ENCODE assay signal across 8 cellular contexts in the genomic region with DNA sequence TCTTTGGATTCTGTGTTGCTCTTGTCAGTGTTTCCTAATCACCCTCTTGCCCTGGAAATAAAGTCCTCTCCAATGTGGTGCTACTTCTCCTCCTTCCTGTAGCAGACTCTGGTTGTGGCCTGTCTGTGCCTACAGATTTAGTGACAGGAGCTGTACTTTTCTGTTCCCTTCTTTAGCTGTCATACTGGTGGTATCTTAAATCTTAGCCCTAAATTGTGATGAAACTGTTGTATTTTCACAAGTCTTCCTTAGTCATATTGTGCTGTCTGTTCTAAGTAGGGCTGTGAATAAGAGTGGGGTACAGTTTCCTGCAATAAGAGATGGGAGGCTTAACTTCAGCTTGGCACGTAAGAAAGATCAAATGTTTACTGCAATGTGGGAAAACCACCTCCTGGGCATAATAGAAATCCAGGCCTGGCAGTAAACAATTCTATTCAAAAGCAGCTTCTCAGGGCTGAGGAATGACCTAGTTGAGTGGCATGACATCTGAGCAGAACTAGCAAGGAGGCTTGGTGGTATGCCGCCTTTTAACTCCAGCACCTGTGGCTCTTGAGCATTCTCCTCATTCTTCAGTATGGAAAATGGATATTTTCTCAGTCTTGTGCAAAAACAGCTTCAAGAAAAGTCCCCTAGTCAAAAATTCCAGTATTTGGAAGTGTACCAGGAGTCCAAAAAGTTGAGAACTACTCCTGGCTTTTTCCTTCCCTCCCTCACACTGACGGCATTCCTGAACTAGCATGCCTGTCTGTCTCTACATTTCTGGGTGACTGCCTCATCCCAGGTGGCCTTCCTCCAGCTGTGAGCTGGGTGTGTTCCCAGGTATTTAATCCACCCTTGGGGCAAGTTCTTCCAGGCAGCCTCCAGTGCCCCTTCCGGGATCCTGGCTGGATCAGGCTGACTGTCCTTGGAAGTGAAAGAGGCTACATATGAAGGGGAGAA. TPM values are rescaled to one million over a fixed set of nuclear protein-coding genes. Genes with fewer than 3 reads are reported as not detected.
DNase-seq lines count a peak whose midpoint lies in the region; ATAC-seq and TF ChIP-seq lines count a peak whose summit lies in the region.

No MANE protein-coding gene starts in this region.

- WGBS in SK-N-SH (ENCODE audit: low lambda C conversion rate), result 54% methylated on average over 4 of the region's 4 CpGs

- POLR2A ChIA-PET in SK-N-SH (lab: Yijun Ruan, JAX), result interaction anchor here (0.6 kb wide), 1 partner anchor 563 kb away, joined by 4 read pairs; no protein-coding TSS in a partner anchor

- H3K4me2 ChIP-seq in SK-N-SH (peak overlapping the region; percentile 70), parathyroid adenoma (ENCODE audit: low read length) (peak overlapping the region; percentile 42)

- H3K4me3 ChIP-seq in SK-N-SH (ENCODE audit: low read depth in 2 of 2, low read length in 1 of 2) (peak overlapping the region in 1 of 2 experiments; percentile 13; a peak in 1 of 4 replicates), fibroblast of mammary gland (ENCODE audit: control insufficient read depth, low read depth, low read length) (no peak overlapping the region), parathyroid adenoma (ENCODE audit: low read depth, low read length) (peak overlapping the region; percentile 3)

- TF ChIP-seq EP300 in SK-N-SH (IDR thresholded peaks at IDR 0.05; ENCODE audit: borderline replicate concordance in 1 of 2, low read depth in 1 of 2, low read length in 1 of 2), result no peak

- no peak for TF ChIP-seq RAD21 in SK-N-SH (IDR thresholded peaks at IDR 0.05; ENCODE audit: low read length)

- H4K20me1 ChIP-seq in SK-N-SH (ENCODE audit: insufficient read depth), result no peaks in the 10 kb centered on the region

- CTCF ChIA-PET in activated CD8-positive, alpha-beta memory T cell treated with anti-CD3 and anti-CD28 coated beads, Interleukin-2, amount 10 ng/mL, durations not matched to agents 7 days and 5 days (lab: Charles Lee), result interaction anchor here (0.7 kb wide), 1 partner anchor 1314 kb away, joined by 3 read pairs; no protein-coding TSS in a partner anchor
- CTCF ChIA-PET in SK-N-SH (lab: Yijun Ruan, JAX), result interaction anchor here (0.6 to 2.3 kb wide), 5 partner anchors 20 to 309 kb away, joined by 3 to 7 read pairs (median 3); a partner anchor contains a TSS

- peaks cover 33% of the 10 kb centered on the region for H3K4me1 Mint-ChIP-seq in activated CD8-positive, alpha-beta memory T cell treated with anti-CD3 and anti-CD28 coated beads, Interleukin-2, amount 10 ng/mL, durations not matched to agents 7 days and 5 days

- H3K9ac ChIP-seq in SK-N-SH (peak overlapping the region; percentile 80), parathyroid adenoma (no peak overlapping the region)

- H3K27me3 ChIP-seq in SK-N-SH (ENCODE audit: insufficient read depth), result no peaks in the 10 kb centered on the region
- H3K27me3 ChIP-seq in parathyroid adenoma (ENCODE audit: control insufficient read depth, insufficient read depth, low read length), result no peaks in the 10 kb centered on the region

- H3K4me3 Mint-ChIP-seq in activated CD8-positive, alpha-beta memory T cell treated with anti-CD3 and anti-CD28 coated beads, Interleukin-2, amount 10 ng/mL, durations not matched to agents 7 days and 5 days, result no peak overlapping the region

- H3K79me2 ChIP-seq in SK-N-SH (ENCODE audit: insufficient read depth) (peaks cover 65% of the 10 kb centered on the region), parathyroid adenoma (peaks cover 28% of the 10 kb centered on the region)

- no peaks in the 10 kb centered on the region for H3K27me3 Mint-ChIP-seq in activated CD8-positive, alpha-beta memory T cell treated with anti-CD3 and anti-CD28 coated beads, Interleukin-2, amount 10 ng/mL, durations not matched to agents 7 days and 5 days

- H3K4me1 ChIP-seq in SK-N-SH (ENCODE audit: control insufficient read depth in 1 of 2, insufficient read depth in 2 of 2, low read depth in 1 of 2, low read length in 1 of 2) (peaks cover 23 to 45% of the 10 kb centered on the region in 2 experiments), parathyroid adenoma (peaks cover 40% of the 10 kb centered on the region)

- H3F3A ChIP-seq in SK-N-SH (replicated peaks; ENCODE audit: insufficient read depth), result peaks cover 56% of the 10 kb centered on the region

- TF ChIP-seq CTCF in SK-N-SH (IDR thresholded peaks at IDR 0.05), result no peak
- no peak for TF ChIP-seq CTCF in fibroblast of mammary gland (conservative IDR thresholded peaks at IDR 0.05; ENCODE audit: control insufficient read depth, insufficient read depth, low read depth, low read length)
- no peak for TF ChIP-seq CTCF in parathyroid adenoma (IDR thresholded peaks at IDR 0.05)

- peak overlapping the region; percentile 25 for H3K27ac Mint-ChIP-seq in activated CD8-positive, alpha-beta memory T cell treated with anti-CD3 and anti-CD28 coated beads, Interleukin-2, amount 10 ng/mL, durations not matched to agents 7 days and 5 days

- no peaks in the 10 kb centered on the region for H3K9me3 Mint-ChIP-seq in activated CD8-positive, alpha-beta memory T cell treated with anti-CD3 and anti-CD28 coated beads, Interleukin-2, amount 10 ng/mL, durations not matched to agents 7 days and 5 days (ENCODE audit: low read depth)

- no peak for DNase-seq in activated CD8-positive, alpha-beta memory T cell treated with anti-CD3 and anti-CD28 coated beads, Interleukin-2, amount 10 ng/mL, durations not matched to agents 7 days and 5 days
- DNase-seq in activated CD8-positive, alpha-beta memory T cell treated with anti-CD3 and anti-CD28 coated beads, Interleukin-2, amount 50 U/mL, for 48 hours, result no peak
- DNase-seq in SK-N-SH (no peak), fibroblast of mammary gland (ENCODE audit: low read depth) (peak; percentile 74), NCI-H510A treated with DMSO at 0.1 percent for 48 hours (lab: John Stamatoyannopoulos, UW) (no peak), superior temporal gyrus (ENCODE audit: extremely low spot score) (no peak), COLO829 (ENCODE audit: low spot score) (no peak)

- H3K27ac ChIP-seq in SK-N-SH (ENCODE audit: low read depth in 2 of 2, low read length in 1 of 2), result peak overlapping the region; percentile 89 to 99
- H3K27ac ChIP-seq in parathyroid adenoma, result peak overlapping the region; percentile 79

- peaks cover 12% of the 10 kb centered on the region for H3K36me3 Mint-ChIP-seq in activated CD8-positive, alpha-beta memory T cell treated with anti-CD3 and anti-CD28 coated beads, Interleukin-2, amount 10 ng/mL, durations not matched to agents 7 days and 5 days

- peak; percentile 30 for ATAC-seq in activated CD8-positive, alpha-beta memory T cell treated with anti-CD3 and anti-CD28 coated beads, Interleukin-2, amount 10 ng/mL, durations not matched to agents 7 days and 5 days

- H2AFZ ChIP-seq in SK-N-SH (ENCODE audit: low read depth), result no peak overlapping the region
- no peak overlapping the region for H2AFZ ChIP-seq in parathyroid adenoma

- H3K36me3 ChIP-seq in SK-N-SH (replicated peaks in 1 of 2; ENCODE audit: control insufficient read depth in 1 of 2, insufficient read depth in 2 of 2, low read length in 1 of 2) (no peaks in the 10 kb centered on the region), parathyroid adenoma (ENCODE audit: control insufficient read depth, insufficient read depth, low read length) (no peaks in the 10 kb centered on the region)

- no peaks in the 10 kb centered on the region for H3K9me3 ChIP-seq in SK-N-SH
- no peaks in the 10 kb centered on the region for H3K9me3 ChIP-seq in parathyroid adenoma (ENCODE audit: control insufficient read depth, low read length)

- no peaks in the 10 kb centered on the region for H3K9me2 ChIP-seq in SK-N-SH

TF ChIP-seq in SK-N-SH, 30 proteins besides CTCF, POLR2A, EP300 and RAD21:
- TF ChIP-seq POLR2AphosphoS5 (IDR thresholded peaks at IDR 0.05; ENCODE audit: low read depth, low read length), result no peak
- TF ChIP-seq TCF12 (IDR thresholded peaks at IDR 0.05), result peak; percentile 48; the same call in 1 of the 2 replicates
TF ChIP-seq in SK-N-SH: peak in this region for 1.

RNA-seq across cellular contexts. Expression of a gene that starts 19.5 kb away (rescaled TPM):
- 10 to 100 TPM; 21.7 to 22.6 TPM for total RNA-seq in activated CD8-positive, alpha-beta memory T cell treated with anti-CD3 and anti-CD28 coated beads, Interleukin-2, amount 10 ng/mL, durations not matched to agents 7 days and 5 days
- 20.1 and 26.7 TPM in 2 replicates for polyA plus RNA-seq in SK-N-SH (2012; rRNA removed)
- polyA plus RNA-seq in SK-N-SH (2012; cell fraction: cytosol; rRNA removed), result 33.7 and 34.5 TPM in 2 replicates
- polyA plus RNA-seq in SK-N-SH (2012; cell fraction: nucleus; rRNA removed), result 11.0 and 22.7 TPM in 2 replicates
